ENCODE assay signal across 27 cellular contexts in genomic region chr7:115299379-115300038, GRCh38.
DNase-seq lines count a peak whose midpoint lies in the region; ATAC-seq, FAIRE-seq and TF ChIP-seq lines count a peak whose summit lies in the region.
"Had no signal": no experiment of that assay in that cellular context is flagged by ENCODE, and none has a peak within 500 bp of the region (broad histone marks: within the 10 kb centered on the region; RNA-seq: fewer than 3 reads in every experiment).

No MANE protein-coding gene starts in this region.

- intact Hi-C loops in activated CD4-positive, alpha-beta T cell treated with anti-CD3 and anti-CD28 coated beads for 36 hours (cut with DNase I, micrococcal nuclease) = no loop called here

- DNase-seq in NCI-H446 treated with DMSO at 0.1 percent for 48 hours (lab: John Stamatoyannopoulos, UW) = peak; percentile 12
- DNase-seq in NCI-H446 (lab: John Stamatoyannopoulos, UW) = no peak
- DNase-seq in H1 (ENCODE audit: low read depth in 1 of 2, low spot score in 2 of 2) = peak in 1 of 2 experiments; percentile 3
- peak; percentile 14 for DNase-seq in mesenchymal stem cell
- DNase-seq in ureter (ENCODE audit: low spot score) = no peak
- no peak for DNase-seq in activated CD4-positive, alpha-beta T cell treated with anti-CD3 and anti-CD28 coated beads for 36 hours
- DNase-seq in activated gamma-delta T cell treated with Interleukin-2 at 50 U/mL for 16 hours = no peak
- DNase-seq: 8988T; activated CD4-positive, alpha-beta memory T cell treated with anti-CD3 and anti-CD28 coated beads, Interleukin-2, amount 10 ng/mL, durations not matched to agents 7 days and 5 days; dorsolateral prefrontal cortex; left cardiac atrium; MG63; midbrain; NCI-H146; SHP77 treated with DMSO at 0.1 percent for 48 hours; small intestine; stimulated activated CD4-positive, alpha-beta T cell treated with anti-CD3 and anti-CD28 coated beads, Interleukin-2, amount 100 ng/mL, for 48 hours; T-helper 17 cell; tibial artery; WERI-Rb-1 had no signal

- H3K4me2 ChIP-seq in H1 (ENCODE audit: insufficient read depth in 1 of 2, low read depth in 2 of 2, low read length in 2 of 2) (peak overlapping the region in 1 of 2 experiments; percentile 40; a peak in 1 of 4 replicates), mesenchymal stem cell (ENCODE audit: low read length, poor library complexity, severe bottlenecking) (no peak overlapping the region)
- H3K4me2 ChIP-seq: BLaER1 treated with 17β-estradiol and CSF1 and Interleukin-3, amounts not matched to agents 10 nM and 100 nM had no signal

- H2AFZ ChIP-seq in H1 (ENCODE audit: low read length) (no peak overlapping the region), mesenchymal stem cell (ENCODE audit: low read depth, low read length) (no peak overlapping the region)

- no peaks in the 10 kb centered on the region for H3K9me3 Mint-ChIP-seq in activated CD4-positive, alpha-beta T cell treated with anti-CD3 and anti-CD28 coated beads for 36 hours (ENCODE audit: low read depth)
- H3K9me3 Mint-ChIP-seq: activated CD4-positive, alpha-beta memory T cell treated with anti-CD3 and anti-CD28 coated beads, Interleukin-2, amount 10 ng/mL, durations not matched to agents 7 days and 5 days; neural crest cell had no signal

- TF ChIP-seq POLR2A in H1 (IDR thresholded peaks at IDR 0.05; ENCODE audit: control extremely low read depth in 1 of 2, low read depth in 2 of 2, low read length in 2 of 2) = no peak

- no peak for TF ChIP-seq RAD21 in H1 (IDR thresholded peaks at IDR 0.05 in 1 of 2, conservative IDR thresholded peaks at IDR 0.05 in 1 of 2; ENCODE audit: low read depth in 2 of 2, low read length in 2 of 2)

- H3K36me3 ChIP-seq in H1 (ENCODE audit: control insufficient read depth in 2 of 4, insufficient read depth in 4 of 4, low read length in 3 of 4) (no peaks in the 10 kb centered on the region), mesenchymal stem cell (ENCODE audit: control insufficient read depth in 1 of 2, insufficient read depth in 2 of 2, low read depth in 1 of 2, low read length in 2 of 2) (no peaks in the 10 kb centered on the region)
- H3K36me3 ChIP-seq: BLaER1 treated with 17β-estradiol and CSF1 and Interleukin-3, amounts not matched to agents 10 nM and 100 nM; MG63; prostate gland; tibial artery; WERI-Rb-1 had no signal

- H3K4me3 ChIP-seq in H1 (ENCODE audit: extremely low read depth in 1 of 4, insufficient read depth in 2 of 4, low read depth in 3 of 4, low read length in 4 of 4) (no peak overlapping the region), mesenchymal stem cell (ENCODE audit: insufficient read depth in 1 of 2, low read depth in 1 of 2, low read length in 2 of 2) (no peak overlapping the region)
- H3K4me3 ChIP-seq: BLaER1 treated with 17β-estradiol and CSF1 and Interleukin-3, amounts not matched to agents 10 nM and 100 nM; dorsolateral prefrontal cortex; MG63; prostate gland; tibial artery had no signal

- no peak for TF ChIP-seq EP300 in H1 (IDR thresholded peaks at IDR 0.05; ENCODE audit: borderline replicate concordance in 1 of 2, low read depth in 2 of 2, low read length in 2 of 2)

- no peak overlapping the region for H2BK15ac ChIP-seq in H1 (ENCODE audit: low read length)
- no peak overlapping the region for H2BK15ac ChIP-seq in mesenchymal stem cell (ENCODE audit: low read depth, poor library complexity, severe bottlenecking)

- no peak overlapping the region for H3K14ac ChIP-seq in H1 (ENCODE audit: insufficient read length)
- no peak overlapping the region for H3K14ac ChIP-seq in mesenchymal stem cell (ENCODE audit: low read length in 2 of 2)

- no peaks in the 10 kb centered on the region for H3K79me2 ChIP-seq in H1 (ENCODE audit: control insufficient read depth in 1 of 2, insufficient read depth in 2 of 2, low read length in 2 of 2)

- no peak for ATAC-seq in HG02798 (IDR thresholded peaks at IDR 0.05; ENCODE audit: poor library complexity, unreplicated experiment)
- no peak for ATAC-seq in activated CD4-positive, alpha-beta T cell treated with anti-CD3 and anti-CD28 coated beads for 36 hours
- ATAC-seq: left cardiac atrium, T-helper 17 cell had no signal

- H3K9me3 ChIP-seq in H1 (ENCODE audit: insufficient read depth in 2 of 2, low read depth in 1 of 2, low read length in 1 of 2) = no peaks in the 10 kb centered on the region; a peak in 1 of 4 replicates
- no peaks in the 10 kb centered on the region for H3K9me3 ChIP-seq in mesenchymal stem cell (ENCODE audit: control insufficient read depth, low read length)
- H3K9me3 ChIP-seq: BLaER1 treated with 17β-estradiol and CSF1 and Interleukin-3, amounts not matched to agents 10 nM and 100 nM; MG63; prostate gland; tibial artery had no signal

- H3K27me3 Mint-ChIP-seq in activated CD4-positive, alpha-beta T cell treated with anti-CD3 and anti-CD28 coated beads for 36 hours = peaks cover 3% of the 10 kb centered on the region
- H3K27me3 Mint-ChIP-seq: activated CD4-positive, alpha-beta memory T cell treated with anti-CD3 and anti-CD28 coated beads, Interleukin-2, amount 10 ng/mL, durations not matched to agents 7 days and 5 days; stimulated activated naive CD8-positive, alpha-beta T cell treated with anti-CD3 and anti-CD28 coated beads, Interleukin-15, Interleukin-2, amounts not matched to agents 100 ng/mL and 50 ng/mL, for 24 hours; T-helper 17 cell had no signal

- H3K27ac ChIP-seq in H1 (ENCODE audit: low read depth, low read length) = no peak overlapping the region
- H3K27ac ChIP-seq in mesenchymal stem cell (ENCODE audit: low read length, poor library complexity, severe bottlenecking) = no peak overlapping the region
- H3K27ac ChIP-seq: BLaER1 treated with 17β-estradiol and CSF1 and Interleukin-3, amounts not matched to agents 10 nM and 100 nM; dorsolateral prefrontal cortex; epithelial cell of prostate; foreskin keratinocyte; prostate gland; tibial artery; WERI-Rb-1 had no signal

- POLR2A ChIA-PET in H1 (lab: Charles Lee; ENCODE audit: partially characterized antibody) = no interaction called here
- POLR2A ChIA-PET in activated CD4-positive, alpha-beta T cell treated with anti-CD3 and anti-CD28 coated beads for 36 hours (lab: Charles Lee) = no interaction called here

- H3K4me3 Mint-ChIP-seq in activated CD4-positive, alpha-beta T cell treated with anti-CD3 and anti-CD28 coated beads for 36 hours = no peak overlapping the region
- H3K4me3 Mint-ChIP-seq: activated CD4-positive, alpha-beta memory T cell treated with anti-CD3 and anti-CD28 coated beads, Interleukin-2, amount 10 ng/mL, durations not matched to agents 7 days and 5 days; neural crest cell; stimulated activated naive CD8-positive, alpha-beta T cell treated with anti-CD3 and anti-CD28 coated beads, Interleukin-15, Interleukin-2, amounts not matched to agents 100 ng/mL and 50 ng/mL, for 24 hours; T-helper 17 cell had no signal

- no peak overlapping the region for H3K27ac Mint-ChIP-seq in activated CD4-positive, alpha-beta T cell treated with anti-CD3 and anti-CD28 coated beads for 36 hours
- H3K27ac Mint-ChIP-seq: activated CD4-positive, alpha-beta memory T cell treated with anti-CD3 and anti-CD28 coated beads, Interleukin-2, amount 10 ng/mL, durations not matched to agents 7 days and 5 days; stimulated activated naive CD8-positive, alpha-beta T cell treated with anti-CD3 and anti-CD28 coated beads, Interleukin-15, Interleukin-2, amounts not matched to agents 100 ng/mL and 50 ng/mL, for 24 hours; T-helper 17 cell had no signal

- H3K18ac ChIP-seq in H1 (ENCODE audit: extremely low read depth, low read length) (no peak overlapping the region), mesenchymal stem cell (ENCODE audit: low read depth in 1 of 2, low read length in 2 of 2) (peak overlapping the region in 1 of 2 experiments; percentile 30)

- H4K20me1 ChIP-seq in H1 (replicated peaks in 1 of 2; ENCODE audit: control insufficient read depth in 1 of 2, insufficient read depth in 2 of 2, low read length in 2 of 2) = no peaks in the 10 kb centered on the region
- H4K20me1 ChIP-seq: BLaER1 treated with 17β-estradiol and CSF1 and Interleukin-3, amounts not matched to agents 10 nM and 100 nM had no signal

- no peak overlapping the region for H4K91ac ChIP-seq in H1 (replicated peaks; ENCODE audit: insufficient read length, low read length)
- no peak overlapping the region for H4K91ac ChIP-seq in mesenchymal stem cell (ENCODE audit: low read length)

- H3K4me1 ChIP-seq in H1 (replicated peaks in 1 of 4; ENCODE audit: control insufficient read depth in 3 of 4, insufficient read depth in 4 of 4, low read length in 3 of 4) (0 out of 7 replicates have a peak, but pooled peaks cover 0 to 2% (median 0%) of the 10 kb centered on the region in 4 experiments), mesenchymal stem cell (ENCODE audit: control insufficient read depth, insufficient read depth, low read depth, low read length) (no peaks in the 10 kb centered on the region)
- H3K4me1 ChIP-seq: BLaER1 treated with 17β-estradiol and CSF1 and Interleukin-3, amounts not matched to agents 10 nM and 100 nM; prostate gland had no signal

- H3K27me3 ChIP-seq in H1 (replicated peaks in 1 of 4; ENCODE audit: control insufficient read depth in 3 of 4, extremely low read depth in 1 of 4, insufficient read depth in 3 of 4, low read length in 3 of 4) = peaks cover 0 to 2% (median under 1%) of the 10 kb centered on the region in 4 experiments; a peak in 4 of 7 replicates
- no peaks in the 10 kb centered on the region for H3K27me3 ChIP-seq in mesenchymal stem cell (ENCODE audit: control insufficient read depth in 1 of 2, insufficient read depth in 1 of 2, low read length in 2 of 2)
- H3K27me3 ChIP-seq: BLaER1 treated with 17β-estradiol and CSF1 and Interleukin-3, amounts not matched to agents 10 nM and 100 nM; dorsolateral prefrontal cortex; foreskin keratinocyte; MG63; tibial artery had no signal

- CTCF ChIA-PET in H1 (lab: Charles Lee; ENCODE audit: partially characterized antibody) = interaction anchor here (0.6 kb wide), 1 partner anchor 710 kb away, joined by 3 read pairs; no protein-coding TSS in a partner anchor
- CTCF ChIA-PET in activated CD4-positive, alpha-beta T cell treated with anti-CD3 and anti-CD28 coated beads for 36 hours (lab: Charles Lee) = interaction anchor here (0.7 kb wide), 1 partner anchor 668 kb away, joined by 3 read pairs; no protein-coding TSS in a partner anchor

- H2BK5ac ChIP-seq in H1 (ENCODE audit: low read depth, low read length) (no peak overlapping the region), mesenchymal stem cell (ENCODE audit: low read depth, low read length, poor library complexity, severe bottlenecking) (no peak overlapping the region)

- H4K5ac ChIP-seq in H1 (ENCODE audit: insufficient read length, low read depth, low read length) = no peak overlapping the region

- H3K4ac ChIP-seq in H1 (replicated peaks; ENCODE audit: insufficient read length, low read depth, low read length) = no peak overlapping the region
- H3K4ac ChIP-seq in mesenchymal stem cell (ENCODE audit: low read depth in 1 of 2, low read length in 2 of 2) = no peak overlapping the region

- no peaks in the 10 kb centered on the region for H3K4me1 Mint-ChIP-seq in activated CD4-positive, alpha-beta T cell treated with anti-CD3 and anti-CD28 coated beads for 36 hours
- H3K4me1 Mint-ChIP-seq: activated CD4-positive, alpha-beta memory T cell treated with anti-CD3 and anti-CD28 coated beads, Interleukin-2, amount 10 ng/mL, durations not matched to agents 7 days and 5 days; T-helper 17 cell had no signal

- H3K23me2 ChIP-seq in H1 (ENCODE audit: low read depth, low read length) = no peaks in the 10 kb centered on the region

- H2BK12ac ChIP-seq in H1 (ENCODE audit: low read depth, low read length) = no peak overlapping the region
- no peak overlapping the region for H2BK12ac ChIP-seq in mesenchymal stem cell (ENCODE audit: low read length in 2 of 2)

- H3K9ac ChIP-seq in H1 (replicated peaks in 1 of 4; ENCODE audit: extremely low read depth in 1 of 4, low read depth in 3 of 4, low read length in 3 of 4) = no peak overlapping the region
- H3K9ac ChIP-seq in mesenchymal stem cell (ENCODE audit: low read length) = peak overlapping the region; percentile 41
- H3K9ac ChIP-seq: BLaER1 treated with 17β-estradiol and CSF1 and Interleukin-3, amounts not matched to agents 10 nM and 100 nM had no signal

- H3K23ac ChIP-seq in H1 (ENCODE audit: insufficient read length) (no peak overlapping the region), mesenchymal stem cell (ENCODE audit: low read length in 2 of 2) (no peak overlapping the region)

- H3K36me3 Mint-ChIP-seq in activated CD4-positive, alpha-beta T cell treated with anti-CD3 and anti-CD28 coated beads for 36 hours (ENCODE audit: low read depth) = no peaks in the 10 kb centered on the region

- H2AK5ac ChIP-seq in H1 (ENCODE audit: low read depth, low read length) (no peak overlapping the region), mesenchymal stem cell (ENCODE audit: low read length, severe bottlenecking) (no peak overlapping the region)

- H2BK20ac ChIP-seq in H1 (ENCODE audit: low read length) = no peak overlapping the region

- 46% methylated on average over 6 of the region's 6 CpGs; no CpG with 5 or more reads in 1 of the 2 experiments for WGBS in H1 (ENCODE audit: extremely low coverage in 1 of 2, insufficient coverage in 1 of 2, insufficient read length in 1 of 2, insufficient replicate concordance in 2 of 2, low coverage in 1 of 2, low lambda C conversion rate in 2 of 2, missing lambda C conversion rate in 1 of 2), 2 experiments
- 69% methylated on average over 5 of the region's 6 CpGs for WGBS in mesenchymal stem cell

- H2BK120ac ChIP-seq in H1 (replicated peaks; ENCODE audit: low read depth, low read length) (no peak overlapping the region), mesenchymal stem cell (ENCODE audit: low read depth, low read length) (no peak overlapping the region)

- TF ChIP-seq CTCF in H1 (IDR thresholded peaks at IDR 0.05; ENCODE audit: control extremely low read depth in 1 of 3, insufficient read depth in 1 of 3, low read depth in 1 of 3, low read length in 3 of 3) = no peak

- H3K79me1 ChIP-seq in H1 (ENCODE audit: low read depth, low read length) = no peaks in the 10 kb centered on the region
- H3K79me1 ChIP-seq in mesenchymal stem cell (replicated peaks; ENCODE audit: low read length, poor library complexity, severe bottlenecking) = no peaks in the 10 kb centered on the region

- H4K8ac ChIP-seq in H1 (ENCODE audit: extremely low read depth, insufficient read depth, low read length) = no peak overlapping the region
- H4K8ac ChIP-seq in mesenchymal stem cell (ENCODE audit: low read length) = no peak overlapping the region

- no peak overlapping the region for H3K56ac ChIP-seq in H1 (replicated peaks; ENCODE audit: insufficient read length, low read depth, low read length)

- peak; percentile 19 for FAIRE-seq in H1 (lab: Jason Lieb, UNC)
- FAIRE-seq: small intestine had no signal

Comparison
In these comparisons a context has a peak if more than half of its experiments do, and no peak if none do; other contexts are left out.
1. DNase-seq: peak in NCI-H446 treated with DMSO at 0.1 percent for 48 hours (single experiment) and mesenchymal stem cell (single experiment); none in NCI-H446 (0 of 2), ureter (single experiment), activated CD4-positive, alpha-beta T cell treated with anti-CD3 and anti-CD28 coated beads for 36 hours (single experiment) and activated gamma-delta T cell treated with Interleukin-2 at 50 U/mL for 16 hours (single experiment).